9 cellular contexts compared by ENCODE assay signal in genomic region chr9:110256142-110256391, GRCh38. TPM values are rescaled to one million over a fixed set of nuclear protein-coding genes. Genes with fewer than 3 reads are reported as not detected.
DNase-seq lines count a peak whose midpoint lies in the region; ATAC-seq and TF ChIP-seq lines count a peak whose summit lies in the region.
"Had no signal": no experiment of that assay in that cellular context is flagged by ENCODE, and none has a peak within 500 bp of the region (broad histone marks: within the 10 kb centered on the region; RNA-seq: fewer than 3 reads in every experiment).

No MANE protein-coding gene starts in this region.

- H3K27me3 Mint-ChIP-seq in CD4-positive, alpha-beta memory T cell, result no peaks in the 10 kb centered on the region

- H3K4me3 Mint-ChIP-seq in CD4-positive, alpha-beta memory T cell, result peak overlapping the region; percentile 94 to 99 (median 96)

- intact Hi-C loops in CD4-positive, alpha-beta memory T cell (cut with micrococcal nuclease), result loop anchor here (5.0 to 10.0 kb wide), 2 partner anchors 101 to 1226 kb away; partner anchors contain the start of gene ECPAS
- intact Hi-C loops in IMR-90 (cut with micrococcal nuclease), result loop anchor here (5.0 to 10.0 kb wide), 6 partner anchors 96 to 366 kb away; partner anchors contain the start of gene SVEP1
- intact Hi-C loops in colonic mucosa (cut with DNase I), result no loop called here

- dilution Hi-C loops in IMR-90 (cut with HindIII; ENCODE audit: low sequenced_read_pairs, unreplicated experiment), result no loop called here

- H3K9me3 Mint-ChIP-seq in CD4-positive, alpha-beta memory T cell, result no peaks in the 10 kb centered on the region

- H2BK120ac ChIP-seq in IMR-90 (ENCODE audit: low read depth, low read length), result peak overlapping the region; percentile 60; the same call in 1 of the 2 replicates

- H3K27ac ChIP-seq in CD4-positive, alpha-beta memory T cell (ENCODE audit: low read depth, low read length), result peak overlapping the region; percentile 69
- H3K27ac ChIP-seq in IMR-90 (ENCODE audit: insufficient read depth, low read length), result peak overlapping the region; percentile 85
- peak overlapping the region; percentile 96 for H3K27ac ChIP-seq in colonic mucosa

- H3K9ac ChIP-seq in IMR-90 (ENCODE audit: low read depth, low read length) (peak overlapping the region; percentile 90), colonic mucosa (ENCODE audit: low read depth in 2 of 2, low read length in 2 of 2) (peak overlapping the region; percentile 87 to 99)

- H3K27ac Mint-ChIP-seq in CD4-positive, alpha-beta memory T cell, result peak overlapping the region; percentile 90 to 99 (median 96)

- peaks cover 6% of the 10 kb centered on the region; the same call in 1 of the 2 replicates for H3K9me1 ChIP-seq in IMR-90 (ENCODE audit: insufficient read depth, low read length)

- peaks cover 47% of the 10 kb centered on the region for H4K20me1 ChIP-seq in IMR-90 (ENCODE audit: insufficient read depth, low read length)

- in situ Hi-C loops in IMR-90 (cut with MboI; ENCODE audit: low sequenced_read_pairs), result no loop called here

- H3K9me3 ChIP-seq in CD4-positive, alpha-beta memory T cell (ENCODE audit: control insufficient read depth in 1 of 2, low read length in 2 of 2), result no peaks in the 10 kb centered on the region
- H3K9me3 ChIP-seq in IMR-90 (ENCODE audit: control insufficient read depth, insufficient read depth, low read length) (no peaks in the 10 kb centered on the region), colonic mucosa (no peaks in the 10 kb centered on the region), mononuclear cell (ENCODE audit: low read depth, low read length) (no peaks in the 10 kb centered on the region)

- peaks cover 7 to 48% of the 10 kb centered on the region in 2 experiments; a peak in 2 of 4 replicates for H3K79me1 ChIP-seq in IMR-90 (ENCODE audit: low read depth in 1 of 2, low read length in 2 of 2)

- H3K56ac ChIP-seq in IMR-90 (ENCODE audit: extremely low read depth, insufficient read depth, low read length), result peak overlapping the region; percentile 54; the same call in 1 of the 2 replicates

- peak overlapping the region; percentile 43; the same call in 1 of the 2 replicates for H4K5ac ChIP-seq in IMR-90 (ENCODE audit: low read depth, low read length)

- TF ChIP-seq CTCF in IMR-90 (conservative IDR thresholded peaks at IDR 0.05; ENCODE audit: low read depth, low read length) (no peak), colonic mucosa (IDR thresholded peaks at IDR 0.05) (no peak)

- H2BK5ac ChIP-seq in IMR-90 (ENCODE audit: low read depth, low read length, poor library complexity, severe bottlenecking), result peak overlapping the region; percentile 88

- H3K4me2 ChIP-seq in IMR-90 (ENCODE audit: low read depth, low read length), result peak overlapping the region; percentile 84

- no peaks in the 10 kb centered on the region for H3K36me3 ChIP-seq in CD4-positive, alpha-beta memory T cell (ENCODE audit: insufficient read depth, low read length)
- no peaks in the 10 kb centered on the region for H3K36me3 ChIP-seq in IMR-90 (ENCODE audit: control insufficient read depth, insufficient read depth, low read length)
- H3K36me3 ChIP-seq in colonic mucosa, result no peaks in the 10 kb centered on the region

- no peak overlapping the region; the same call in 2 of the 3 replicates for H2BK15ac ChIP-seq in IMR-90 (ENCODE audit: low read depth, low read length)

- H3K4ac ChIP-seq in IMR-90 (ENCODE audit: low read depth, low read length), result peak overlapping the region; percentile 82

- POLR2A ChIA-PET in CD4-positive, alpha-beta memory T cell (lab: Charles Lee; ENCODE audit: partially characterized antibody), result interaction anchor here (0.8 to 1.2 kb wide), 2 partner anchors 108 to 1641 kb away, joined by 3 to 4 read pairs; partner anchors contain the start of gene UGCG
- POLR2A ChIA-PET in IMR-90 (lab: Charles Lee; ENCODE audit: unreplicated experiment), result interaction anchor here (0.6 to 0.8 kb wide), 4 partner anchors 202 to 1375 kb away, joined by 3 to 22 read pairs (median 10); partner anchors contain the start of gene DNAJC25

- TF ChIP-seq RAD21 in IMR-90 (IDR thresholded peaks at IDR 0.05; ENCODE audit: low read length), result no peak

- no peak overlapping the region for H2BK20ac ChIP-seq in IMR-90 (ENCODE audit: low read depth, low read length)

- peak overlapping the region; percentile 72 to 89; a peak in 3 of 4 replicates for H4K8ac ChIP-seq in IMR-90 (ENCODE audit: low read depth in 2 of 2, low read length in 2 of 2)

- peaks cover 0 to 12% of the 10 kb centered on the region in 2 donors for H3K36me3 Mint-ChIP-seq in CD4-positive, alpha-beta memory T cell

- WGBS in IMR-90 (ENCODE audit: extremely low coverage in 2 of 2, insufficient read length in 1 of 2), 2 experiments, result 0% methylated on average over 2 of the region's 29 CpGs; no CpG with 5 or more reads in 1 of the 2 experiments

- H3K4me1 Mint-ChIP-seq in CD4-positive, alpha-beta memory T cell, result peaks cover 27 to 47% (median 39%) of the 10 kb centered on the region in 4 donors

- no peak for TF ChIP-seq POLR2A in IMR-90 (IDR thresholded peaks at IDR 0.05; ENCODE audit: low read depth, low read length)

- no peak for DNase-seq in CD4-positive, alpha-beta memory T cell
- no peak for DNase-seq in IMR-90
- no peak for DNase-seq in colonic mucosa
- DNase-seq in COLO829 (ENCODE audit: low spot score), result no peak
- no peak for DNase-seq in NCI-H1105 treated with DMSO at 0.1 percent for 48 hours (lab: John Stamatoyannopoulos, UW)
- no peak for DNase-seq in AML-193 (lab: John Stamatoyannopoulos, UW)

- H4K91ac ChIP-seq in IMR-90 (ENCODE audit: insufficient read depth, low read depth, low read length), result peak overlapping the region; percentile 78

- peak overlapping the region; percentile 46; the same call in 1 of the 2 replicates for H3K18ac ChIP-seq in IMR-90 (ENCODE audit: low read depth, low read length)

- ATAC-seq in IMR-90 (ENCODE audit: low read depth) (peak; percentile 30), GM19455 (IDR thresholded peaks at IDR 0.05; ENCODE audit: unreplicated experiment) (no peak)

- no TSS peak for BruUV-seq in IMR-90 (replicated peaks; lab: Mats Ljungman, UMichigan)

- H3K4me3 ChIP-seq in CD4-positive, alpha-beta memory T cell (ENCODE audit: low read length in 2 of 2), result peak overlapping the region; percentile 47 to 90
- H3K4me3 ChIP-seq in IMR-90 (ENCODE audit: insufficient read depth, low read depth, low read length) (peak overlapping the region; percentile 71), colonic mucosa (peak overlapping the region; percentile 92), mononuclear cell (ENCODE audit: low read length) (peak overlapping the region; percentile 49)

- peak overlapping the region; percentile 76 for H3K23ac ChIP-seq in IMR-90 (ENCODE audit: low read depth, low read length)

- no peaks in the 10 kb centered on the region for H3K27me3 ChIP-seq in CD4-positive, alpha-beta memory T cell (ENCODE audit: insufficient read depth, low read length)
- H3K27me3 ChIP-seq in IMR-90 (ENCODE audit: control insufficient read depth, insufficient read depth, low read length) (no peaks in the 10 kb centered on the region), colonic mucosa (no peaks in the 10 kb centered on the region), mononuclear cell (ENCODE audit: insufficient read depth, low read length) (no peaks in the 10 kb centered on the region)

- CTCF ChIA-PET in CD4-positive, alpha-beta memory T cell (lab: Charles Lee; ENCODE audit: partially characterized antibody), result interaction anchor here (1.2 kb wide), 1 partner anchor 37 kb away, joined by 4 read pairs; no protein-coding TSS in a partner anchor
- CTCF ChIA-PET in IMR-90 (lab: Yijun Ruan, JAX), result no interaction called here

- H2AK9ac ChIP-seq in IMR-90 (replicated peaks; ENCODE audit: low read depth, low read length, poor library complexity), result peak overlapping the region; percentile 97

- H2AK5ac ChIP-seq in IMR-90 (ENCODE audit: low read depth, low read length), result peak overlapping the region; percentile 79

- H3K4me1 ChIP-seq in CD4-positive, alpha-beta memory T cell (ENCODE audit: insufficient read depth, low read length), result peaks cover 40% of the 10 kb centered on the region
- H3K4me1 ChIP-seq in IMR-90 (ENCODE audit: control insufficient read depth, insufficient read depth, low read length) (peaks cover 12% of the 10 kb centered on the region), colonic mucosa (peaks cover 8% of the 10 kb centered on the region), mononuclear cell (ENCODE audit: insufficient read depth, low read length) (peaks cover 39% of the 10 kb centered on the region)

- peak overlapping the region; percentile 95 for H2AFZ ChIP-seq in IMR-90 (replicated peaks; ENCODE audit: low read length, poor library complexity)

- H3K14ac ChIP-seq in IMR-90 (replicated peaks; ENCODE audit: low read depth, low read length), result peak overlapping the region; percentile 84

TF ChIP-seq in IMR-90, 13 proteins besides CTCF, POLR2A, EP300 and RAD21:
- TF ChIP-seq FOS (IDR thresholded peaks at IDR 0.05; ENCODE audit: low read depth, low read length), result no peak
- TF ChIP-seq SMC3 (IDR thresholded peaks at IDR 0.05; ENCODE audit: low read depth, low read length), result no peak

RNA-seq across cellular contexts. Expression of gene TXN, which starts 0.2 kb away (rescaled TPM):
- total RNA-seq in CD4-positive, alpha-beta memory T cell, result 10 to 100 TPM; 45.6 to 47.9 TPM
- polyA plus RNA-seq in CD4-positive, alpha-beta memory T cell, result 100 to 1,000 TPM; 196 to 267 TPM
- total RNA-seq in IMR-90 (2012; rRNA removed) (277 and 588 TPM in 2 replicates), colonic mucosa (100 to 1,000 TPM; 498 to 600 TPM), mononuclear cell (37.8 TPM)
- 488 and 578 TPM in 2 replicates for polyA plus RNA-seq in IMR-90 (2012; rRNA removed)
- polyA plus RNA-seq in IMR-90 (2012; cell fraction: cytosol; rRNA removed), result 149 and 339 TPM in 2 replicates
- polyA plus RNA-seq in IMR-90 (2012; cell fraction: nucleus; rRNA removed; ENCODE audit: low replicate concordance), result 22.4 and 173 TPM in 2 replicates

RNA-seq across cellular contexts. Expression of gene C9orf152, which starts 48.1 kb away (rescaled TPM):
- total RNA-seq in CD4-positive, alpha-beta memory T cell, result not detected
- polyA plus RNA-seq in CD4-positive, alpha-beta memory T cell, result not detected
- total RNA-seq in IMR-90 (2012; rRNA removed) (not detected in 2 replicates), colonic mucosa (10 to 100 TPM; 72.6 to 80.1 TPM), mononuclear cell (not detected)
- not detected in 2 replicates for polyA plus RNA-seq in IMR-90 (2012; rRNA removed)
- not detected in 2 replicates for polyA plus RNA-seq in IMR-90 (2012; cell fraction: cytosol; rRNA removed)
- polyA plus RNA-seq in IMR-90 (2012; cell fraction: nucleus; rRNA removed; ENCODE audit: low replicate concordance), result not detected in 2 replicates
- total RNA-seq: pulmonary artery endothelial cell had no signal

Comparison
In these comparisons a context has a peak if more than half of its experiments do, and no peak if none do; other contexts are left out.
1. RNA of gene C9orf152, which starts 48.1 kb away (total RNA-seq): 72.6 to 80.1 TPM in colonic mucosa; not detected in CD4-positive, alpha-beta memory T cell, not detected in IMR-90 and not detected in mononuclear cell (single experiment); every median in the first group is over 10 times any median in the second.
2. Peak in every context shown above with its lines, with median percentiles within 50 percentile points of each other: H3K27ac ChIP-seq and H3K4me3 ChIP-seq.